ENCODE assay signal across 21 cellular contexts in the genomic region with DNA sequence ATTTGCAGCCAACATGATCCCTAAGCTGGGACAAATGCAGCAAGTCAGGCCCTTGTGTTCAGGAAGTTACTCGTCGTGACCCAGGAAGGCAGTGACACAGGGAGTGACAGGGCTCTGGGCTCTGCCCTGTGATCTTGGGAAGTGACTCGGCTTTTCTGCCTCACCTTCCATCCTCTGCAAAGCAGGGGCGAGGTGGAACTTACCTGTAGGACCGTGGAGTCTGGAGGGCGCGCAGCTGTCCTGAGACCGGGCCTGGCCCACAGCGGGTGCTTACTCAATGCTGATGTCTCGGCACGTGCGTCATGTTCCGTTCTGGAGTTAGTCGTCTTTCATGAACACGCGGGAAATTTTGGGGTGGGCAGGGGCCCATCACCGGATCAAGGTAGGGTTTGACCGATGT. TPM values are rescaled to one million over a fixed set of nuclear protein-coding genes. Genes with fewer than 3 reads are reported as not detected.
DNase-seq lines count a peak whose midpoint lies in the region; ATAC-seq and TF ChIP-seq lines count a peak whose summit lies in the region.
"Had no signal": no experiment of that assay in that cellular context is flagged by ENCODE, and none has a peak within 500 bp of the region (broad histone marks: within the 10 kb centered on the region; RNA-seq: fewer than 3 reads in every experiment).

No MANE protein-coding gene starts in this region.

- intact Hi-C loops in cardiac septum (cut with DNase I) (no loop called here), Right ventricle myocardium superior (cut with DNase I) (no loop called here), uterus (cut with DNase I; ENCODE audit: low total_unique reads) (no loop called here), mammary epithelial cell (cut with micrococcal nuclease) (no loop called here)

- in situ Hi-C loops in mammary epithelial cell (cut with MboI; ENCODE audit: low sequenced_read_pairs in 2 of 2), result no loop called here

- no TSS peak for BruUV-seq in mammary epithelial cell (replicated peaks; lab: Mats Ljungman, UMichigan)

- peaks cover 0 to 18% of the 10 kb centered on the region in 2 donors for H3K4me1 ChIP-seq in lung (ENCODE audit: control insufficient read depth in 2 of 2, insufficient read depth in 2 of 2, low read length in 2 of 2)
- no peaks in the 10 kb centered on the region for H3K4me1 ChIP-seq in uterus
- peaks cover 3% of the 10 kb centered on the region for H3K4me1 ChIP-seq in mammary epithelial cell (ENCODE audit: insufficient read depth, low read length)

- 76 to 78% methylated on average over 18 of the region's 18 CpGs for WGBS in lung, 2 donors
- WGBS in mammary epithelial cell (ENCODE audit: low coverage, missing lambda C conversion rate), result 96% methylated on average over 18 of the region's 18 CpGs

- H3K27me3 ChIP-seq in lung (ENCODE audit: control insufficient read depth, insufficient read depth), result no peaks in the 10 kb centered on the region
- H3K27me3 ChIP-seq in uterus, result no peaks in the 10 kb centered on the region
- peaks cover 23% of the 10 kb centered on the region for H3K27me3 ChIP-seq in mammary epithelial cell (ENCODE audit: insufficient read depth, low read length)
- H3K27me3 ChIP-seq: cardiac muscle cell had no signal

- H3K79me2 ChIP-seq in mammary epithelial cell (ENCODE audit: insufficient read depth, low read length), result no peaks in the 10 kb centered on the region

- no peak overlapping the region for H3K27ac ChIP-seq in coronary artery
- H3K27ac ChIP-seq in lung (ENCODE audit: low read depth in 1 of 2, low read length in 1 of 2), result peak overlapping the region in 1 of 2 donors; percentile 79
- no peak overlapping the region for H3K27ac ChIP-seq in uterus
- no peak overlapping the region for H3K27ac ChIP-seq in mammary epithelial cell (ENCODE audit: insufficient read depth, low read depth, low read length)
- H3K27ac ChIP-seq: C4-2B, cardiac muscle cell, dorsolateral prefrontal cortex, stomach had no signal

- dilution Hi-C loops in mammary epithelial cell (cut with HindIII; ENCODE audit: low sequenced_read_pairs), result no loop called here

- no peak for ATAC-seq in Right ventricle myocardium superior (ENCODE audit: poor library complexity)
- no peak for ATAC-seq in lung (ENCODE audit: insufficient read depth, low FRiP score)
- ATAC-seq in HG03135 (IDR thresholded peaks at IDR 0.05; ENCODE audit: unreplicated experiment), result no peak
- ATAC-seq in HG03521 (IDR thresholded peaks at IDR 0.05; ENCODE audit: unreplicated experiment), result no peak
- ATAC-seq: activated T-cell treated with anti-CD3 and anti-CD28 coated beads, Interleukin-2, amount 50 U/mL, for 4 hours; K562; SK-N-SH treated with all-trans-retinoic acid at 6 μM for 48 hours had no signal

- DNase-seq in cardiac septum (ENCODE audit: low spot score), result peak; percentile 20
- DNase-seq in Right ventricle myocardium superior, result no peak
- peak; percentile 64 for DNase-seq in coronary artery (ENCODE audit: low spot score)
- peak; percentile 31 for DNase-seq in lung (ENCODE audit: low spot score)
- peak; percentile 4 to 8 for DNase-seq in uterus
- DNase-seq in mammary epithelial cell, result no peak
- DNase-seq: activated CD4-positive, alpha-beta T cell treated with anti-CD3 and anti-CD28 coated beads, Interleukin-2, amount 50 U/mL, for 4 hours; activated naive CD4-positive, alpha-beta T cell treated with anti-CD3 and anti-CD28 coated beads, Interleukin-2, amount 50 U/mL, for 16 hours; activated T-cell treated with anti-CD3 and anti-CD28 coated beads, Interleukin-2, amount 50 U/mL, for 4 hours; anterior cingulate cortex; Calu3; nucleus accumbens; RPMI8226; stomach had no signal

- no peak for TF ChIP-seq POLR2A in uterus (IDR thresholded peaks at IDR 0.05)

- no peaks in the 10 kb centered on the region for H4K20me1 ChIP-seq in mammary epithelial cell (ENCODE audit: insufficient read depth, low read length)

- TF ChIP-seq CTCF in coronary artery (IDR thresholded peaks at IDR 0.05) (no peak), lung (IDR thresholded peaks at IDR 0.05; ENCODE audit: control extremely low read depth, extremely low read depth) (no peak), uterus (IDR thresholded peaks at IDR 0.05) (no peak), mammary epithelial cell (conservative IDR thresholded peaks at IDR 0.05 in 1 of 2, IDR thresholded peaks at IDR 0.05 in 1 of 2; ENCODE audit: extremely low read depth in 1 of 2, insufficient read depth in 1 of 2, low read depth in 1 of 2, low read length in 2 of 2) (no peak)

- CTCF ChIA-PET in mammary epithelial cell (lab: Charles Lee; ENCODE audit: low non-redundant PET), result no interaction called here

- no peak overlapping the region for H3K4me2 ChIP-seq in mammary epithelial cell (ENCODE audit: insufficient read depth, low read depth, low read length)

- no peak overlapping the region for H3K4me3 ChIP-seq in coronary artery
- H3K4me3 ChIP-seq in lung, result no peak overlapping the region
- H3K4me3 ChIP-seq in uterus, result no peak overlapping the region
- no peak overlapping the region for H3K4me3 ChIP-seq in mammary epithelial cell (replicated peaks in 1 of 3; ENCODE audit: insufficient read depth in 1 of 3, low read depth in 2 of 3, low read length in 3 of 3)
- H3K4me3 ChIP-seq: cardiac muscle cell, dorsolateral prefrontal cortex, K562, stomach had no signal

- H2AFZ ChIP-seq in mammary epithelial cell (ENCODE audit: low read depth, low read length), result no peak overlapping the region

- H3K36me3 ChIP-seq in lung (ENCODE audit: control insufficient read depth in 2 of 2, insufficient read depth in 2 of 2, low read length in 2 of 2) (no peaks in the 10 kb centered on the region), uterus (no peaks in the 10 kb centered on the region), mammary epithelial cell (ENCODE audit: insufficient read depth, low read length) (no peaks in the 10 kb centered on the region)
- H3K36me3 ChIP-seq: cardiac muscle cell, stomach had no signal

- H3K9me3 ChIP-seq in lung (ENCODE audit: control insufficient read depth in 2 of 2, insufficient read depth in 1 of 2, low read length in 1 of 2) (peaks cover 0 to 4% of the 10 kb centered on the region in 2 donors), uterus (no peaks in the 10 kb centered on the region), mammary epithelial cell (replicated peaks; ENCODE audit: insufficient read depth, low read length) (no peaks in the 10 kb centered on the region)
- H3K9me3 ChIP-seq: stomach had no signal

- H3K9ac ChIP-seq in mammary epithelial cell (ENCODE audit: insufficient read depth, low read length), result no peak overlapping the region

RNA-seq across cellular contexts. Expression of gene LPCAT1, which starts 22.8 kb away (rescaled TPM):
- total RNA-seq in cardiac septum (14.7 TPM), Right ventricle myocardium superior (11.5 TPM), lung (100 to 1,000 TPM; 320 to 565 TPM), uterus (10 to 100 TPM; 21.5 to 51.0 (median 40.0) TPM), mammary epithelial cell (10 to 100 TPM; 37.1 to 43.5 TPM)
- polyA plus RNA-seq in lung (100 to 1,000 TPM; 198 to 669 TPM), mammary epithelial cell (50.3 TPM)
- polyA minus RNA-seq in mammary epithelial cell, result 35.9 TPM

Comparison
In these comparisons a context has a peak if more than half of its experiments do, and no peak if none do; other contexts are left out.
1. DNase-seq: peak in cardiac septum (single experiment), coronary artery (single experiment), lung (single experiment) and uterus (2 of 2); none in Right ventricle myocardium superior (single experiment) and mammary epithelial cell (single experiment).
2. RNA of gene LPCAT1, which starts 22.8 kb away (total RNA-seq): 320 to 565 TPM in lung; 21.5 to 51.0 TPM in uterus, 37.1 to 43.5 TPM in mammary epithelial cell, 14.7 TPM in cardiac septum (single experiment) and 11.5 TPM in Right ventricle myocardium superior (single experiment); every median in the first group is over 4 times any median in the second.